Comparison of ENCODE assay signal across 7 cellular contexts in genomic region chr6:34235605-34236422, GRCh38. TPM values are rescaled to one million over a fixed set of nuclear protein-coding genes. Genes with fewer than 3 reads are reported as not detected.
DNase-seq lines count a peak whose midpoint lies in the region; ATAC-seq lines count a peak whose summit lies in the region.

No MANE protein-coding gene starts in this region.

- H3K9me3 Mint-ChIP-seq in dendritic cell treated with granulocyte-macrophage colony-stimulating factor and Interleukin-4, amounts not matched to agents 40 ng/mL and 50 ng/mL, for 4 days: no peaks in the 10 kb centered on the region
- no peaks in the 10 kb centered on the region for H3K9me3 Mint-ChIP-seq in memory B cell
- H3K9me3 Mint-ChIP-seq in stimulated activated effector memory CD8-positive, alpha-beta T cell treated with anti-CD3 and anti-CD28 coated beads, Interleukin-12 subunit alpha, Interleukin-12 subunit beta, amount 100 ng/mL, for 72 hours: no peaks in the 10 kb centered on the region

- peaks cover under 1% of the 10 kb centered on the region for H3K27me3 Mint-ChIP-seq in dendritic cell treated with granulocyte-macrophage colony-stimulating factor and Interleukin-4, amounts not matched to agents 40 ng/mL and 50 ng/mL, for 4 days
- no peaks in the 10 kb centered on the region for H3K27me3 Mint-ChIP-seq in memory B cell

- DNase-seq in HT-29 (ENCODE audit: low spot score) (peak; percentile 75), memory B cell (ENCODE audit: low spot score in 2 of 2) (peak; percentile 63 to 65), HK-2 (ENCODE audit: unreplicated experiment) (no peak)
- DNase-seq in activated CD4-positive, alpha-beta T cell treated with anti-CD3 and anti-CD28 coated beads, Interleukin-2, amount 50 U/mL, for 1 hour: peak; percentile 66
- DNase-seq in stimulated activated effector memory CD8-positive, alpha-beta T cell treated with anti-CD3 and anti-CD28 coated beads, Interleukin-12 subunit alpha, Interleukin-12 subunit beta, amount 100 ng/mL, for 72 hours (ENCODE audit: low spot score in 2 of 2): peak; percentile 50 to 75

- peak overlapping the region; percentile 89 for H3K27ac Mint-ChIP-seq in dendritic cell treated with granulocyte-macrophage colony-stimulating factor and Interleukin-4, amounts not matched to agents 40 ng/mL and 50 ng/mL, for 4 days
- H3K27ac Mint-ChIP-seq in memory B cell: peak overlapping the region; percentile 99
- peak overlapping the region; percentile 91 for H3K27ac Mint-ChIP-seq in stimulated activated effector memory CD8-positive, alpha-beta T cell treated with anti-CD3 and anti-CD28 coated beads, Interleukin-12 subunit alpha, Interleukin-12 subunit beta, amount 100 ng/mL, for 72 hours

- intact Hi-C loops in dendritic cell treated with granulocyte-macrophage colony-stimulating factor and Interleukin-4, amounts not matched to agents 40 ng/mL and 50 ng/mL, for 4 days (cut with micrococcal nuclease): no loop called here

- ATAC-seq in GM18907 (IDR thresholded peaks at IDR 0.05; ENCODE audit: unreplicated experiment) (peak; percentile 1), memory B cell (ENCODE audit: low read depth) (peak; percentile 37)
- peak; percentile 69 for ATAC-seq in stimulated activated effector memory CD8-positive, alpha-beta T cell treated with anti-CD3 and anti-CD28 coated beads, Interleukin-12 subunit alpha, Interleukin-12 subunit beta, amount 100 ng/mL, for 72 hours

- H3K36me3 Mint-ChIP-seq in dendritic cell treated with granulocyte-macrophage colony-stimulating factor and Interleukin-4, amounts not matched to agents 40 ng/mL and 50 ng/mL, for 4 days (ENCODE audit: low read depth): peaks cover 9% of the 10 kb centered on the region
- peaks cover 2% of the 10 kb centered on the region for H3K36me3 Mint-ChIP-seq in memory B cell
- H3K36me3 Mint-ChIP-seq in stimulated activated effector memory CD8-positive, alpha-beta T cell treated with anti-CD3 and anti-CD28 coated beads, Interleukin-12 subunit alpha, Interleukin-12 subunit beta, amount 100 ng/mL, for 72 hours: peaks cover 43% of the 10 kb centered on the region

- peak overlapping the region; percentile 78 for H3K4me3 Mint-ChIP-seq in dendritic cell treated with granulocyte-macrophage colony-stimulating factor and Interleukin-4, amounts not matched to agents 40 ng/mL and 50 ng/mL, for 4 days
- peak overlapping the region; percentile 92 for H3K4me3 Mint-ChIP-seq in memory B cell
- H3K4me3 Mint-ChIP-seq in stimulated activated effector memory CD8-positive, alpha-beta T cell treated with anti-CD3 and anti-CD28 coated beads, Interleukin-12 subunit alpha, Interleukin-12 subunit beta, amount 100 ng/mL, for 72 hours: peak overlapping the region; percentile 81

- peaks cover 47% of the 10 kb centered on the region for H3K4me1 Mint-ChIP-seq in dendritic cell treated with granulocyte-macrophage colony-stimulating factor and Interleukin-4, amounts not matched to agents 40 ng/mL and 50 ng/mL, for 4 days (ENCODE audit: low read depth)
- H3K4me1 Mint-ChIP-seq in memory B cell: peaks cover 19% of the 10 kb centered on the region
- peaks cover 40% of the 10 kb centered on the region for H3K4me1 Mint-ChIP-seq in stimulated activated effector memory CD8-positive, alpha-beta T cell treated with anti-CD3 and anti-CD28 coated beads, Interleukin-12 subunit alpha, Interleukin-12 subunit beta, amount 100 ng/mL, for 72 hours

RNA-seq across cellular contexts. Expression of gene HMGA1, which starts 0.9 kb away (rescaled TPM):
- total RNA-seq in HT-29 (2014; rRNA removed; shearing (Covaris generic)): 1,158 and 1,171 TPM in 2 replicates

RNA-seq across cellular contexts. Expression of gene SMIM29, which starts 13.0 kb away (rescaled TPM):
- total RNA-seq in HT-29 (2014; rRNA removed; shearing (Covaris generic)): 25.2 and 26.8 TPM in 2 replicates

Comparison
In these comparisons a context has a peak if more than half of its experiments do, and no peak if none do; other contexts are left out.
1. ATAC-seq: peak in every context shown above with its lines; median percentile 69 in stimulated activated effector memory CD8-positive, alpha-beta T cell treated with anti-CD3 and anti-CD28 coated beads, Interleukin-12 subunit alpha, Interleukin-12 subunit beta, amount 100 ng/mL, for 72 hours; 37 in memory B cell; 1 in GM18907.